ENCODE assay signal across 8 cellular contexts in genomic region chr10:71736570-71737355, GRCh38. TPM values are rescaled to one million over a fixed set of nuclear protein-coding genes. Genes with fewer than 3 reads are reported as not detected.
A peak's percentile ranks its signal among the peaks of the same experiment; 100 is the strongest.
DNase-seq lines count a peak whose midpoint lies in the region; ATAC-seq, FAIRE-seq and TF ChIP-seq lines count a peak whose summit lies in the region.

No MANE protein-coding gene starts in this region.

- DNase-seq in CD4-positive, CD25-positive, alpha-beta regulatory T cell, result no peak
- DNase-seq in GM12878 (ENCODE audit: low read depth, low spot score), result no peak
- no peak for DNase-seq in natural killer cell treated with Interleukin-12 subunit alpha and Interleukin-12 subunit beta and Interleukin-15 and Interleukin-18, amount 100 ng/mL, for 72 hours (ENCODE audit: low spot score)
- DNase-seq in putamen (ENCODE audit: low spot score), result no peak
- no peak for DNase-seq in PC-3
- DNase-seq in kidney, result no peak
- no peak for DNase-seq in NCI-H187 treated with DMSO at 0.1 percent for 48 hours (lab: John Stamatoyannopoulos, UW)

- RAD21 ChIA-PET in GM12878 (lab: Charles Lee; ENCODE audit: unreplicated experiment), result no interaction called here

- no peaks in the 10 kb centered on the region for H4K20me1 ChIP-seq in GM12878 (ENCODE audit: control insufficient read depth, insufficient read depth)
- H4K20me1 ChIP-seq in PC-3 (ENCODE audit: low read length), result no peaks in the 10 kb centered on the region

- no peaks in the 10 kb centered on the region for H3K27me3 ChIP-seq in CD4-positive, CD25-positive, alpha-beta regulatory T cell (ENCODE audit: control insufficient read depth, insufficient read depth, low read length)
- H3K27me3 ChIP-seq in GM12878 (replicated peaks in 1 of 2; ENCODE audit: control insufficient read depth in 2 of 2, insufficient read depth in 2 of 2, low read length in 1 of 2), result no peaks in the 10 kb centered on the region
- no peaks in the 10 kb centered on the region for H3K27me3 ChIP-seq in PC-3 (ENCODE audit: low read length)

- POLR2A ChIA-PET in GM12878 (lab: Charles Lee) (no interaction called here), PC-3 (lab: Charles Lee; ENCODE audit: unreplicated experiment) (no interaction called here)

- intact Hi-C loops in GM12878 (cut with micrococcal nuclease; ENCODE audit: unreplicated experiment) (no loop called here), PC-3 (cut with micrococcal nuclease) (no loop called here), kidney (cut with DNase I) (no loop called here)

- no peaks in the 10 kb centered on the region for H3K9me3 ChIP-seq in CD4-positive, CD25-positive, alpha-beta regulatory T cell (ENCODE audit: control insufficient read depth in 2 of 2, low read length in 2 of 2)
- H3K9me3 ChIP-seq in KOPT-K1 (ENCODE audit: insufficient read depth, low read length, poor library complexity, severe bottlenecking), result no peaks in the 10 kb centered on the region
- H3K9me3 ChIP-seq in GM12878 (replicated peaks; ENCODE audit: control insufficient read depth, insufficient read depth, low read length), result no peaks in the 10 kb centered on the region
- no peaks in the 10 kb centered on the region for H3K9me3 ChIP-seq in PC-3 (ENCODE audit: low read length)
- H3K9me3 ChIP-seq in kidney (ENCODE audit: control insufficient read depth in 1 of 2, low read length in 2 of 2), result no peaks in the 10 kb centered on the region

- peak overlapping the region; percentile 61 to 86 (median 76) for H3K4me3 Mint-ChIP-seq in CD4-positive, CD25-positive, alpha-beta regulatory T cell
- H3K4me3 Mint-ChIP-seq in natural killer cell treated with Interleukin-12 subunit alpha and Interleukin-12 subunit beta and Interleukin-15 and Interleukin-18, amount 100 ng/mL, for 72 hours, result no peak overlapping the region

- TF ChIP-seq RAD21 in GM12878 (IDR thresholded peaks at IDR 0.05; ENCODE audit: insufficient read depth, low read depth, low read length), result no peak

- no peak for FAIRE-seq in GM12878 (lab: Jason Lieb, UNC)
- FAIRE-seq in kidney (lab: Jason Lieb, UNC), result no peak

- SMC1A ChIA-PET in GM12878 (lab: Charles Lee; ENCODE audit: uncharacterized antibody, unreplicated experiment), result no interaction called here

- H3K27me3 Mint-ChIP-seq in CD4-positive, CD25-positive, alpha-beta regulatory T cell, result no peaks in the 10 kb centered on the region
- no peaks in the 10 kb centered on the region for H3K27me3 Mint-ChIP-seq in natural killer cell treated with Interleukin-12 subunit alpha and Interleukin-12 subunit beta and Interleukin-15 and Interleukin-18, amount 100 ng/mL, for 72 hours

- BruUV-seq in GM12878 (replicated peaks; lab: Mats Ljungman, UMichigan), result no TSS peak
- BruUV-seq in PC-3 (replicated peaks; lab: Mats Ljungman, UMichigan), result no TSS peak

- WGBS in GM12878 (ENCODE audit: insufficient coverage, insufficient replicate concordance, low lambda C conversion rate, missing lambda C conversion rate), result 98% methylated on average over 7 of the region's 7 CpGs

- in situ Hi-C loops in GM12878 (cut with MboI), result no loop called here

- ATAC-seq in CD4-positive, CD25-positive, alpha-beta regulatory T cell (ENCODE audit: low read depth in 2 of 2), result peak; percentile 3 to 9
- no peak for ATAC-seq in GM12878
- ATAC-seq in natural killer cell treated with Interleukin-12 subunit alpha and Interleukin-12 subunit beta and Interleukin-15 and Interleukin-18, amount 100 ng/mL, for 72 hours, result no peak
- no peak for ATAC-seq in PC-3

- peak overlapping the region; percentile 83 for H3K27ac ChIP-seq in CD4-positive, CD25-positive, alpha-beta regulatory T cell (ENCODE audit: insufficient read depth, low read length, poor library complexity, severe bottlenecking)
- H3K27ac ChIP-seq in KOPT-K1 (ENCODE audit: low read depth, low read length, poor library complexity, severe bottlenecking) (peak overlapping the region; percentile 89), GM12878 (ENCODE audit: control insufficient read depth, insufficient read depth) (peak overlapping the region; percentile 4; the same call in 1 of the 2 replicates), PC-3 (ENCODE audit: low read length) (no peak overlapping the region), kidney (ENCODE audit: low read depth in 2 of 2, low read length in 2 of 2) (no peak overlapping the region)

- TF ChIP-seq POLR2A in GM12878 (IDR thresholded peaks at IDR 0.05; ENCODE audit: low read depth, low read length), result no peak

- H3K4me2 ChIP-seq in GM12878 (ENCODE audit: control insufficient read depth, insufficient read depth), result no peak overlapping the region
- H3K4me2 ChIP-seq in PC-3 (ENCODE audit: low read length), result no peak overlapping the region

- CTCF ChIA-PET in GM12878 (lab: Yijun Ruan, JAX) (interaction anchor here (1.3 kb wide), 1 partner anchor 28 kb away, joined by 4 read pairs; no protein-coding TSS in a partner anchor), PC-3 (lab: Charles Lee) (no interaction called here)

- peaks cover 30 to 100% (median 68%) of the 10 kb centered on the region in 4 donors for H3K4me1 Mint-ChIP-seq in CD4-positive, CD25-positive, alpha-beta regulatory T cell
- H3K4me1 Mint-ChIP-seq in natural killer cell treated with Interleukin-12 subunit alpha and Interleukin-12 subunit beta and Interleukin-15 and Interleukin-18, amount 100 ng/mL, for 72 hours (ENCODE audit: low read depth in 2 of 2), result peaks cover 64 to 67% of the 10 kb centered on the region in 2 donors

- H3K9ac ChIP-seq in GM12878 (ENCODE audit: control insufficient read depth, insufficient read depth, low read length) (no peak overlapping the region), PC-3 (ENCODE audit: low read length) (no peak overlapping the region), kidney (ENCODE audit: low read length in 2 of 2) (no peak overlapping the region)

- no peak for TF ChIP-seq EP300 in GM12878 (IDR thresholded peaks at IDR 0.05; ENCODE audit: borderline replicate concordance in 1 of 2, control insufficient read depth in 1 of 2, low read depth in 2 of 2, low read length in 2 of 2)

- no peaks in the 10 kb centered on the region for H3K9me2 ChIP-seq in PC-3 (replicated peaks; ENCODE audit: low read length)

- no peaks in the 10 kb centered on the region for H3F3A ChIP-seq in PC-3 (ENCODE audit: low read length, unreplicated experiment)

- H3K36me3 Mint-ChIP-seq in CD4-positive, CD25-positive, alpha-beta regulatory T cell, result no peaks in the 10 kb centered on the region
- no peaks in the 10 kb centered on the region for H3K36me3 Mint-ChIP-seq in natural killer cell treated with Interleukin-12 subunit alpha and Interleukin-12 subunit beta and Interleukin-15 and Interleukin-18, amount 100 ng/mL, for 72 hours

- TF ChIP-seq CTCF in GM12878 (IDR thresholded peaks at IDR 0.05 in 2 of 3, conservative IDR thresholded peaks at IDR 0.05 in 1 of 3; ENCODE audit: control insufficient read depth in 2 of 3, extremely low read depth in 1 of 3, insufficient read depth in 1 of 3, low read depth in 3 of 3, low read length in 3 of 3), result no peak
- TF ChIP-seq CTCF in PC-3 (conservative IDR thresholded peaks at IDR 0.05; ENCODE audit: low read depth, low read length), result no peak
- TF ChIP-seq CTCF in kidney (IDR thresholded peaks at IDR 0.05; ENCODE audit: borderline replicate concordance, extremely low read depth, insufficient read depth), result no peak

- H3K27ac Mint-ChIP-seq in CD4-positive, CD25-positive, alpha-beta regulatory T cell, result peak overlapping the region; percentile 92 to 99 (median 97)
- peak overlapping the region; percentile 83 to 86 for H3K27ac Mint-ChIP-seq in natural killer cell treated with Interleukin-12 subunit alpha and Interleukin-12 subunit beta and Interleukin-15 and Interleukin-18, amount 100 ng/mL, for 72 hours

- H3K79me2 ChIP-seq in GM12878 (ENCODE audit: control insufficient read depth, insufficient read depth, low read length), result no peaks in the 10 kb centered on the region
- no peaks in the 10 kb centered on the region for H3K79me2 ChIP-seq in PC-3 (ENCODE audit: low read length)

- H3K36me3 ChIP-seq in CD4-positive, CD25-positive, alpha-beta regulatory T cell (ENCODE audit: control insufficient read depth, insufficient read depth, low read length), result no peaks in the 10 kb centered on the region
- H3K36me3 ChIP-seq in KOPT-K1 (ENCODE audit: insufficient read depth, low read length) (no peaks in the 10 kb centered on the region), GM12878 (ENCODE audit: control insufficient read depth in 2 of 2, insufficient read depth in 2 of 2, low read length in 1 of 2) (no peaks in the 10 kb centered on the region), PC-3 (ENCODE audit: low read depth, low read length) (no peaks in the 10 kb centered on the region), kidney (ENCODE audit: control insufficient read depth in 1 of 2, insufficient read depth in 2 of 2, low read length in 2 of 2) (no peaks in the 10 kb centered on the region)

- peak overlapping the region; percentile 73; the same call in 1 of the 2 replicates for H2AFZ ChIP-seq in GM12878 (ENCODE audit: control insufficient read depth, low read depth, low read length)
- no peak overlapping the region for H2AFZ ChIP-seq in PC-3 (ENCODE audit: low read length)

- peak overlapping the region; percentile 7 for H3K4me3 ChIP-seq in CD4-positive, CD25-positive, alpha-beta regulatory T cell (ENCODE audit: low read depth, low read length)
- H3K4me3 ChIP-seq in GM12878, result no peak overlapping the region
- H3K4me3 ChIP-seq in PC-3 (ENCODE audit: low read length), result no peak overlapping the region
- H3K4me3 ChIP-seq in kidney (ENCODE audit: low read length in 2 of 2), result no peak overlapping the region

- no peaks in the 10 kb centered on the region for H3K9me3 Mint-ChIP-seq in CD4-positive, CD25-positive, alpha-beta regulatory T cell
- H3K9me3 Mint-ChIP-seq in natural killer cell treated with Interleukin-12 subunit alpha and Interleukin-12 subunit beta and Interleukin-15 and Interleukin-18, amount 100 ng/mL, for 72 hours, result no peaks in the 10 kb centered on the region

- peaks cover 95% of the 10 kb centered on the region for H3K4me1 ChIP-seq in CD4-positive, CD25-positive, alpha-beta regulatory T cell (ENCODE audit: control insufficient read depth, insufficient read depth, low read length, poor library complexity, severe bottlenecking)
- H3K4me1 ChIP-seq in GM12878 (ENCODE audit: control insufficient read depth, insufficient read depth, low read length), result peaks cover 17% of the 10 kb centered on the region
- no peaks in the 10 kb centered on the region for H3K4me1 ChIP-seq in PC-3 (ENCODE audit: insufficient read depth, low read length)
- peaks cover 0 to 9% of the 10 kb centered on the region in 2 donors for H3K4me1 ChIP-seq in kidney (ENCODE audit: control insufficient read depth in 1 of 2, insufficient read depth in 1 of 2, low read depth in 1 of 2, low read length in 2 of 2)

RNA-seq across cellular contexts. Expression of gene C10orf105, which starts 17.2 kb away (rescaled TPM):
- 0.52 TPM for total RNA-seq in CD4-positive, CD25-positive, alpha-beta regulatory T cell
- under 1 TPM in 2 of 4 donors, not detected in 2; 0.05 to 0.20 TPM for polyA plus RNA-seq in CD4-positive, CD25-positive, alpha-beta regulatory T cell
- total RNA-seq in GM12878 (2013; cell fraction: nucleolus; rRNA removed), result not detected in 2 replicates
- total RNA-seq in GM12878 (2014; rRNA removed) (0.11 TPM in 1 of 2 replicates, not detected in the other), GM12878 (2014; rRNA removed; fragmentation: Illumina TruSeq; extraction: Trizol) (not detected in 2 replicates), GM12878 (2021) (0.03 and 0.05 TPM in 2 replicates), PC-3 (2014; rRNA removed) (not detected in 2 replicates), kidney (0.35 TPM)
- not detected for polyA plus RNA-seq in GM12878 (2011; ENCODE audit: low read depth)
- polyA plus RNA-seq in GM12878 (2011; rRNA removed) (not detected in 2 replicates), GM12878 (2014; fragmentation: Illumina TruSeq; extraction: Trizol) (0.04 and 0.06 TPM in 2 replicates), GM12878 (2014; fragmentation: Nextera tagmentation; extraction: Ambion mirVana) (not detected), GM12878 (2014; rRNA removed) (0.06 and 0.18 TPM in 2 replicates), GM12878 (2016; fragmentation: Nextera tagmentation; extraction: Ambion mirVana) (not detected), kidney (ENCODE audit: insufficient read depth, low read depth, low replicate concordance) (not detected)
- polyA plus RNA-seq in GM12878 (2011; cell fraction: cytosol; rRNA removed), result not detected in 2 replicates
- not detected in 2 replicates for polyA plus RNA-seq in GM12878 (2011; cell fraction: nucleus; rRNA removed)
- polyA plus RNA-seq in GM12878 (2012), result 0.03 and 0.04 TPM in 2 replicates
- polyA minus RNA-seq in GM12878 (2011; rRNA and poly(A)+ RNA removed), result not detected in 2 replicates
- polyA minus RNA-seq in GM12878 (2011; cell fraction: cytosol; rRNA and poly(A)+ RNA removed), result not detected in 2 replicates
- polyA minus RNA-seq in GM12878 (2011; cell fraction: nucleus; rRNA and poly(A)+ RNA removed), result not detected in 2 replicates
- not detected for total RNA-seq in natural killer cell treated with Interleukin-12 subunit alpha and Interleukin-12 subunit beta and Interleukin-15 and Interleukin-18, amount 100 ng/mL, for 72 hours

RNA-seq across cellular contexts. Expression of gene VSIR, which starts 36.6 kb away (rescaled TPM):
- total RNA-seq in CD4-positive, CD25-positive, alpha-beta regulatory T cell, result 167 TPM
- polyA plus RNA-seq in CD4-positive, CD25-positive, alpha-beta regulatory T cell, result 100 to 1,000 TPM; 226 to 339 (median 294) TPM
- 68.6 and 75.4 TPM in 2 replicates for total RNA-seq in GM12878 (2013; cell fraction: nucleolus; rRNA removed)
- total RNA-seq in GM12878 (2014; rRNA removed) (8.6 and 14.7 TPM in 2 replicates), GM12878 (2014; rRNA removed; fragmentation: Illumina TruSeq; extraction: Trizol) (5.1 and 5.9 TPM in 2 replicates), GM12878 (2021) (12.1 and 12.5 TPM in 2 replicates), PC-3 (2014; rRNA removed) (13.7 and 14.1 TPM in 2 replicates), kidney (66.6 TPM)
- 3.6 TPM for polyA plus RNA-seq in GM12878 (2011; ENCODE audit: low read depth)
- polyA plus RNA-seq in GM12878 (2011; rRNA removed) (0.78 and 2.4 TPM in 2 replicates), GM12878 (2014; fragmentation: Illumina TruSeq; extraction: Trizol) (0.76 and 6.3 TPM in 2 replicates), GM12878 (2014; fragmentation: Nextera tagmentation; extraction: Ambion mirVana) (under 1 TPM; 0.19 to 0.24 TPM), GM12878 (2014; rRNA removed) (8.5 and 10.4 TPM in 2 replicates), GM12878 (2016; fragmentation: Nextera tagmentation; extraction: Ambion mirVana) (1 to 10 TPM; 7.0 to 9.2 TPM), kidney (ENCODE audit: insufficient read depth, low read depth, low replicate concordance) (32.1 TPM)
- 2.7 and 3.3 TPM in 2 replicates for polyA plus RNA-seq in GM12878 (2011; cell fraction: cytosol; rRNA removed)
- 5.1 and 6.0 TPM in 2 replicates for polyA plus RNA-seq in GM12878 (2011; cell fraction: nucleus; rRNA removed)
- 9.2 and 12.0 TPM in 2 replicates for polyA plus RNA-seq in GM12878 (2012)
- polyA minus RNA-seq in GM12878 (2011; rRNA and poly(A)+ RNA removed), result 2.6 and 5.9 TPM in 2 replicates
- polyA minus RNA-seq in GM12878 (2011; cell fraction: cytosol; rRNA and poly(A)+ RNA removed), result 0.67 and 0.94 TPM in 2 replicates
- 4.0 and 4.9 TPM in 2 replicates for polyA minus RNA-seq in GM12878 (2011; cell fraction: nucleus; rRNA and poly(A)+ RNA removed)
- total RNA-seq in natural killer cell treated with Interleukin-12 subunit alpha and Interleukin-12 subunit beta and Interleukin-15 and Interleukin-18, amount 100 ng/mL, for 72 hours, result 10 to 100 TPM; 18.8 to 19.7 TPM

Comparison
In these comparisons a context has a peak if more than half of its experiments do, and no peak if none do; other contexts are left out.
1. ATAC-seq: peak in CD4-positive, CD25-positive, alpha-beta regulatory T cell (2 of 2); none in GM12878 (single experiment), natural killer cell treated with Interleukin-12 subunit alpha and Interleukin-12 subunit beta and Interleukin-15 and Interleukin-18, amount 100 ng/mL, for 72 hours (0 of 2) and PC-3 (single experiment).
2. H3K27ac ChIP-seq: peak in CD4-positive, CD25-positive, alpha-beta regulatory T cell (single experiment), KOPT-K1 (single experiment) and GM12878 (single experiment); none in PC-3 (single experiment) and kidney (0 of 2).